3 cellular contexts compared by ENCODE assay signal in genomic region chr5:12133520-12133919, GRCh38.
"Had no signal": no experiment of that assay in that cellular context is flagged by ENCODE, and none has a peak within 500 bp of the region (broad histone marks: within the 10 kb centered on the region; RNA-seq: fewer than 3 reads in every experiment).

No MANE protein-coding gene starts in this region.

- ATAC-seq: GM12878 had no signal

- DNase-seq: GDM1, GF-D8 had no signal

- H3K4me3 ChIP-seq: GM12878 had no signal
